ENCODE assay signal across 1 cellular context in genomic region chr12:95072900-95073697, GRCh38.
TF ChIP-seq lines count a peak whose summit lies in the region.

Gene NR2C1 (minus strand): TSS chr12:95073618. CDS start chr12:95067384, 6,234 bp downstream.

TF ChIP-seq in K562, 482 proteins besides CTCF, POLR2A, EP300 and RAD21 (continued from another document and continues in another):
- no peak for TF ChIP-seq TRIM25 (IDR thresholded peaks at IDR 0.05; ENCODE audit: borderline replicate concordance)
- no peak for TF ChIP-seq SRSF3 (IDR thresholded peaks at IDR 0.05; ENCODE audit: insufficient read depth, low read length)
- no peak for TF ChIP-seq SREBF1 (IDR thresholded peaks at IDR 0.05; ENCODE audit: borderline replicate concordance, low read depth, low read length)
- TF ChIP-seq RB1 (IDR thresholded peaks at IDR 0.05; ENCODE audit: low read depth), result peak; percentile 60
- TF ChIP-seq RBM39 (optimal IDR thresholded peaks at IDR 0.05; ENCODE audit: low read depth, low read length), result no peak
- no peak for TF ChIP-seq ZNF134 (CRISPR knock-in tag; conservative IDR thresholded peaks at IDR 0.05)
- TF ChIP-seq ERF (CRISPR knock-in tag; IDR thresholded peaks at IDR 0.05), result no peak
- no peak for TF ChIP-seq BRF1 (IDR thresholded peaks at IDR 0.05; ENCODE audit: borderline replicate concordance, extremely low read depth, insufficient read length)
- no peak for TF ChIP-seq STAT5A (IDR thresholded peaks at IDR 0.05; ENCODE audit: borderline replicate concordance, low read length)
- no peak for TF ChIP-seq MTF1 (CRISPR knock-in tag; IDR thresholded peaks at IDR 0.05; ENCODE audit: borderline replicate concordance)
- no peak for TF ChIP-seq ZKSCAN8 (CRISPR knock-in tag; IDR thresholded peaks at IDR 0.05)
- no peak for TF ChIP-seq ADNP (tag; IDR thresholded peaks at IDR 0.05)
- TF ChIP-seq ZNF717 (CRISPR knock-in tag; IDR thresholded peaks at IDR 0.05), result no peak
- TF ChIP-seq KHSRP (IDR thresholded peaks at IDR 0.05), result no peak
- no peak for TF ChIP-seq PTBP1 (IDR thresholded peaks at IDR 0.05; ENCODE audit: low read depth, low read length)
- no peak for TF ChIP-seq CLOCK (CRISPR knock-in tag; IDR thresholded peaks at IDR 0.05; ENCODE audit: borderline replicate concordance)
- TF ChIP-seq NEUROD1 (IDR thresholded peaks at IDR 0.05; ENCODE audit: borderline replicate concordance, low read depth, low read length, partially characterized antibody), result no peak
- no peak; the same call in 1 of the 2 replicates for TF ChIP-seq ARID4B (CRISPR knock-in tag; IDR thresholded peaks at IDR 0.05)
- no peak for TF ChIP-seq ZNF75A (CRISPR knock-in tag; IDR thresholded peaks at IDR 0.05)
- TF ChIP-seq FOXM1 (IDR thresholded peaks at IDR 0.05; ENCODE audit: low read depth), result no peak; the same call in 1 of the 2 replicates
- no peak; the same call in 1 of the 2 replicates for TF ChIP-seq FOXM1 (CRISPR knock-in tag; IDR thresholded peaks at IDR 0.05; ENCODE audit: low read depth)
- TF ChIP-seq BDP1 (IDR thresholded peaks at IDR 0.05; ENCODE audit: insufficient read depth, insufficient read length), result no peak
- peak; percentile 34; the same call in 1 of the 2 replicates for TF ChIP-seq TEAD4 (IDR thresholded peaks at IDR 0.05; ENCODE audit: low read length)
- TF ChIP-seq TEAD4 (CRISPR knock-in tag; IDR thresholded peaks at IDR 0.05; ENCODE audit: borderline replicate concordance), result no peak
- no peak for TF ChIP-seq NR1H2 (CRISPR knock-in tag; IDR thresholded peaks at IDR 0.05)
- TF ChIP-seq BCOR (IDR thresholded peaks at IDR 0.05), result no peak; the same call in 1 of the 2 replicates
- TF ChIP-seq SMAD2 (IDR thresholded peaks at IDR 0.05; ENCODE audit: low read depth, low read length), result no peak
- no peak for TF ChIP-seq MCM5 (IDR thresholded peaks at IDR 0.05; ENCODE audit: low read depth)
- TF ChIP-seq PTTG1 (tag; IDR thresholded peaks at IDR 0.05; ENCODE audit: low read depth), result no peak
- no peak for TF ChIP-seq KLF1 (tag; IDR thresholded peaks at IDR 0.05)
- no peak for TF ChIP-seq BACH1 (tag; IDR thresholded peaks at IDR 0.05)
- peak; percentile 83 for TF ChIP-seq RBFOX2 (IDR thresholded peaks at IDR 0.05; ENCODE audit: low read depth, low read length)
- no peak for TF ChIP-seq SIRT6 (IDR thresholded peaks at IDR 0.05; ENCODE audit: low read depth, low read length)
- TF ChIP-seq BRCA1 (IDR thresholded peaks at IDR 0.05), result no peak
- no peak for TF ChIP-seq BRCA1 (CRISPR knock-in tag; IDR thresholded peaks at IDR 0.05)
- TF ChIP-seq HES1 (IDR thresholded peaks at IDR 0.05; ENCODE audit: low read depth), result no peak
- TF ChIP-seq ETV1 (tag; conservative IDR thresholded peaks at IDR 0.05; ENCODE audit: low read depth), result no peak
- TF ChIP-seq KDM5B (IDR thresholded peaks at IDR 0.05; ENCODE audit: insufficient replicate concordance, low read depth, low read length), result peak; percentile 48
- no peak for TF ChIP-seq ZFP36 (IDR thresholded peaks at IDR 0.05; ENCODE audit: low read depth, low read length, partially characterized antibody)
- TF ChIP-seq HNRNPUL1 (IDR thresholded peaks at IDR 0.05; ENCODE audit: low read length), result no peak
- TF ChIP-seq BHLHE40 (IDR thresholded peaks at IDR 0.05; ENCODE audit: low read length), result peak; percentile 61
- no peak for TF ChIP-seq ZNF133 (CRISPR knock-in tag; IDR thresholded peaks at IDR 0.05)
- TF ChIP-seq ZNF354B (CRISPR knock-in tag; IDR thresholded peaks at IDR 0.05), result no peak
- peak; percentile 67; the same call in 1 of the 2 replicates for TF ChIP-seq CTBP1 (IDR thresholded peaks at IDR 0.05; ENCODE audit: borderline replicate concordance)
- no peak for TF ChIP-seq TAF9B (IDR thresholded peaks at IDR 0.05; ENCODE audit: partially characterized antibody)
- peak; percentile 87 for TF ChIP-seq CREB1 (IDR thresholded peaks at IDR 0.05)
- TF ChIP-seq CREB1 (CRISPR knock-in tag; IDR thresholded peaks at IDR 0.05), result peak; percentile 87
- TF ChIP-seq RBM15 (IDR thresholded peaks at IDR 0.05; ENCODE audit: insufficient read depth, low read length), result no peak
- no peak for TF ChIP-seq MITF (IDR thresholded peaks at IDR 0.05)
- no peak; the same call in 1 of the 2 replicates for TF ChIP-seq LCOR (CRISPR knock-in tag; IDR thresholded peaks at IDR 0.05)
- no peak for TF ChIP-seq U2AF2 (optimal IDR thresholded peaks at IDR 0.05; ENCODE audit: low read depth, low read length)
- peak; percentile 32; the same call in 1 of the 2 replicates for TF ChIP-seq USF1 (CRISPR knock-in tag; IDR thresholded peaks at IDR 0.05)
- no peak for TF ChIP-seq ZNF551 (CRISPR knock-in tag; IDR thresholded peaks at IDR 0.05)
- no peak for TF ChIP-seq CREB3 (tag; conservative IDR thresholded peaks at IDR 0.05; ENCODE audit: low read depth)
- TF ChIP-seq SIN3A (IDR thresholded peaks at IDR 0.05; ENCODE audit: borderline replicate concordance in 2 of 2, control insufficient read depth in 1 of 2, low read depth in 2 of 2, low read length in 2 of 2), result peak in 1 of 2 experiments; percentile 19; a peak in 1 of 4 replicates
- TF ChIP-seq SAFB2 (IDR thresholded peaks at IDR 0.05; ENCODE audit: borderline replicate concordance, low read depth, low read length, severe bottlenecking), result no peak
- TF ChIP-seq POU5F1 (IDR thresholded peaks at IDR 0.05; ENCODE audit: borderline replicate concordance, low read depth, low read length, partially characterized antibody), result no peak
- peak; percentile 87 for TF ChIP-seq FOXP1 (CRISPR knock-in tag; IDR thresholded peaks at IDR 0.05)
- TF ChIP-seq YY1 (IDR thresholded peaks at IDR 0.05; ENCODE audit: borderline replicate concordance in 1 of 3, control insufficient read depth in 1 of 3, extremely low read depth in 1 of 3, insufficient read depth in 3 of 3, insufficient read length in 1 of 3, insufficient replicate concordance in 2 of 3, low read depth in 1 of 3, low read length in 2 of 3), result peak in 1 of 3 experiments; percentile 20
